Comparison of ENCODE assay signal across 1 cellular context in genomic region chr4:180923476-180923875, GRCh38.
TF ChIP-seq lines count a peak whose summit lies in the region.

No MANE protein-coding gene starts in this region.

TF ChIP-seq in HepG2, 621 proteins besides CTCF, POLR2A, EP300 and RAD21 (continued from another document):
- no peak for TF ChIP-seq HMGXB3 (CRISPR knock-in tag; IDR thresholded peaks at IDR 0.05; ENCODE audit: borderline replicate concordance)
- TF ChIP-seq ZBTB33 (CRISPR knock-in tag; IDR thresholded peaks at IDR 0.05): no peak
- no peak for TF ChIP-seq THAP11 (CRISPR knock-in tag; IDR thresholded peaks at IDR 0.05)
- TF ChIP-seq KAT8 (CRISPR knock-in tag; IDR thresholded peaks at IDR 0.05): no peak
- no peak for TF ChIP-seq ZNF354B (CRISPR knock-in tag; IDR thresholded peaks at IDR 0.05)
- no peak for TF ChIP-seq SMAD3 (CRISPR knock-in tag; IDR thresholded peaks at IDR 0.05)
- no peak for TF ChIP-seq ATF7-NPFF (CRISPR knock-in tag; IDR thresholded peaks at IDR 0.05; ENCODE audit: low read depth)
- no peak for TF ChIP-seq TAF15 (IDR thresholded peaks at IDR 0.05; ENCODE audit: low read depth, low read length, poor library complexity, severe bottlenecking)
- TF ChIP-seq, protein P1, sequence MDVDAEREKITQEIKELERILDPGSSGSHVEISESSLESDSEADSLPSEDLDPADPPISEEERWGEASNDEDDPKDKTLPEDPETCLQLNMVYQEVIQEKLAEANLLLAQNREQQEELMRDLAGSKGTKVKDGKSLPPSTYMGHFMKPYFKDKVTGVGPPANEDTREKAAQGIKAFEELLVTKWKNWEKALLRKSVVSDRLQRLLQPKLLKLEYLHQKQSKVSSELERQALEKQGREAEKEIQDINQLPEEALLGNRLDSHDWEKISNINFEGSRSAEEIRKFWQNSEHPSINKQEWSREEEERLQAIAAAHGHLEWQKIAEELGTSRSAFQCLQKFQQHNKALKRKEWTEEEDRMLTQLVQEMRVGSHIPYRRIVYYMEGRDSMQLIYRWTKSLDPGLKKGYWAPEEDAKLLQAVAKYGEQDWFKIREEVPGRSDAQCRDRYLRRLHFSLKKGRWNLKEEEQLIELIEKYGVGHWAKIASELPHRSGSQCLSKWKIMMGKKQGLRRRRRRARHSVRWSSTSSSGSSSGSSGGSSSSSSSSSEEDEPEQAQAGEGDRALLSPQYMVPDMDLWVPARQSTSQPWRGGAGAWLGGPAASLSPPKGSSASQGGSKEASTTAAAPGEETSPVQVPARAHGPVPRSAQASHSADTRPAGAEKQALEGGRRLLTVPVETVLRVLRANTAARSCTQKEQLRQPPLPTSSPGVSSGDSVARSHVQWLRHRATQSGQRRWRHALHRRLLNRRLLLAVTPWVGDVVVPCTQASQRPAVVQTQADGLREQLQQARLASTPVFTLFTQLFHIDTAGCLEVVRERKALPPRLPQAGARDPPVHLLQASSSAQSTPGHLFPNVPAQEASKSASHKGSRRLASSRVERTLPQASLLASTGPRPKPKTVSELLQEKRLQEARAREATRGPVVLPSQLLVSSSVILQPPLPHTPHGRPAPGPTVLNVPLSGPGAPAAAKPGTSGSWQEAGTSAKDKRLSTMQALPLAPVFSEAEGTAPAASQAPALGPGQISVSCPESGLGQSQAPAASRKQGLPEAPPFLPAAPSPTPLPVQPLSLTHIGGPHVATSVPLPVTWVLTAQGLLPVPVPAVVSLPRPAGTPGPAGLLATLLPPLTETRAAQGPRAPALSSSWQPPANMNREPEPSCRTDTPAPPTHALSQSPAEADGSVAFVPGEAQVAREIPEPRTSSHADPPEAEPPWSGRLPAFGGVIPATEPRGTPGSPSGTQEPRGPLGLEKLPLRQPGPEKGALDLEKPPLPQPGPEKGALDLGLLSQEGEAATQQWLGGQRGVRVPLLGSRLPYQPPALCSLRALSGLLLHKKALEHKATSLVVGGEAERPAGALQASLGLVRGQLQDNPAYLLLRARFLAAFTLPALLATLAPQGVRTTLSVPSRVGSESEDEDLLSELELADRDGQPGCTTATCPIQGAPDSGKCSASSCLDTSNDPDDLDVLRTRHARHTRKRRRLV (CRISPR knock-in tag; IDR thresholded peaks at IDR 0.05): no peak
- TF ChIP-seq, protein P2, sequence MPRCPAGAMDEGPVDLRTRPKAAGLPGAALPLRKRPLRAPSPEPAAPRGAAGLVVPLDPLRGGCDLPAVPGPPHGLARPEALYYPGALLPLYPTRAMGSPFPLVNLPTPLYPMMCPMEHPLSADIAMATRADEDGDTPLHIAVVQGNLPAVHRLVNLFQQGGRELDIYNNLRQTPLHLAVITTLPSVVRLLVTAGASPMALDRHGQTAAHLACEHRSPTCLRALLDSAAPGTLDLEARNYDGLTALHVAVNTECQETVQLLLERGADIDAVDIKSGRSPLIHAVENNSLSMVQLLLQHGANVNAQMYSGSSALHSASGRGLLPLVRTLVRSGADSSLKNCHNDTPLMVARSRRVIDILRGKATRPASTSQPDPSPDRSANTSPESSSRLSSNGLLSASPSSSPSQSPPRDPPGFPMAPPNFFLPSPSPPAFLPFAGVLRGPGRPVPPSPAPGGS (CRISPR knock-in tag; IDR thresholded peaks at IDR 0.05): no peak
- no peak for TF ChIP-seq NFKB2 (CRISPR knock-in tag; IDR thresholded peaks at IDR 0.05; ENCODE audit: borderline replicate concordance)
- TF ChIP-seq ZBTB21 (CRISPR knock-in tag; IDR thresholded peaks at IDR 0.05): no peak
- no peak for TF ChIP-seq POLR2G (IDR thresholded peaks at IDR 0.05; ENCODE audit: low read depth, low read length)
- TF ChIP-seq HMG20B (CRISPR knock-in tag; conservative IDR thresholded peaks at IDR 0.05): no peak
- no peak for TF ChIP-seq KMT2B (CRISPR knock-in tag; IDR thresholded peaks at IDR 0.05)
- no peak for TF ChIP-seq THYN1 (CRISPR knock-in tag; IDR thresholded peaks at IDR 0.05; ENCODE audit: borderline replicate concordance, low read depth)
